1 cellular context compared by ENCODE assay signal in the genomic region with DNA sequence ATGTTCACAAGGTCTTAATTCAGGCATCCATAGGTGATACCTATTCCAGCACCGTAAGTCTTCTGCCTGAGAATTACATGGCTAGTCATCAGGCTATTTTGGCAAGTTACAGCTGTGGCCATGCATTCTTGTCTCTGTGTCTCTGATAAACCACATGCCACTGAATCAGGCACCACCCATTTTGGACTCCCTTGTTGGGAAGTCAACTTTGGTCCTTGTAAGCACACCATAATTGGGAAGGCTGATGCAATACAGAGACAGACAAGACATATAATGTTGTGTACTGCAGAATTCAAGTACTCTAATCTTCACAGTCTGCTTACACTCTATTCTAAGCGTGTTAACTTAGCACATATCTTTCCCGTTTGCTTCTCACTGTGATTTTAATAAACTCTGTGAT.
TF ChIP-seq lines count a peak whose summit lies in the region.

No MANE protein-coding gene starts in this region.

TF ChIP-seq in K562, 482 proteins besides CTCF, POLR2A, EP300 and RAD21 (continued from another document and continues in another):
- TF ChIP-seq, protein P1, sequence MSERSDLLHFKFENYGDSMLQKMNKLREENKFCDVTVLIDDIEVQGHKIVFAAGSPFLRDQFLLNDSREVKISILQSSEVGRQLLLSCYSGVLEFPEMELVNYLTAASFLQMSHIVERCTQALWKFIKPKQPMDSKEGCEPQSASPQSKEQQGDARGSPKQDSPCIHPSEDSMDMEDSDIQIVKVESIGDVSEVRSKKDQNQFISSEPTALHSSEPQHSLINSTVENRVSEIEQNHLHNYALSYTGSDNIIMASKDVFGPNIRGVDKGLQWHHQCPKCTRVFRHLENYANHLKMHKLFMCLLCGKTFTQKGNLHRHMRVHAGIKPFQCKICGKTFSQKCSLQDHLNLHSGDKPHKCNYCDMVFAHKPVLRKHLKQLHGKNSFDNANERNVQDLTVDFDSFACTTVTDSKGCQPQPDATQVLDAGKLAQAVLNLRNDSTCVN (CRISPR knock-in tag; IDR thresholded peaks at IDR 0.05), result no peak
- TF ChIP-seq CBFB (CRISPR knock-in tag; IDR thresholded peaks at IDR 0.05) (no peak), ZNF766 (CRISPR knock-in tag; conservative IDR thresholded peaks at IDR 0.05) (peak; percentile 88), SRF (CRISPR knock-in tag; IDR thresholded peaks at IDR 0.05) (peak in 1 of 2 experiments; percentile 85; a peak in 2 of 4 replicates), MGA (IDR thresholded peaks at IDR 0.05) (peak; percentile 28; the same call in 1 of the 2 replicates), NEUROD1 (IDR thresholded peaks at IDR 0.05; ENCODE audit: borderline replicate concordance, low read depth, low read length, partially characterized antibody) (no peak), ZBTB12 (CRISPR knock-in tag; IDR thresholded peaks at IDR 0.05) (no peak), BRD4 (IDR thresholded peaks at IDR 0.05) (no peak), CHCHD3 (CRISPR knock-in tag; IDR thresholded peaks at IDR 0.05) (no peak), CEBPG (CRISPR knock-in tag; IDR thresholded peaks at IDR 0.05) (peak; percentile 80), CEBPG (tag; conservative IDR thresholded peaks at IDR 0.05 in 1 of 2, IDR thresholded peaks at IDR 0.05 in 1 of 2) (peak; percentile 83 to 93), POLR2H (tag; IDR thresholded peaks at IDR 0.05; ENCODE audit: low read depth) (0 out of 2 replicates have a peak, but pooled peaks have one; percentile 11), SMARCB1 (IDR thresholded peaks at IDR 0.05; ENCODE audit: insufficient read length, low read depth) (no peak), PPARD (CRISPR knock-in tag; IDR thresholded peaks at IDR 0.05) (no peak), ATF7 (IDR thresholded peaks at IDR 0.05) (peak; percentile 62; the same call in 1 of the 2 replicates), SMARCA5 (IDR thresholded peaks at IDR 0.05) (no peak), ZNF583 (CRISPR knock-in tag; IDR thresholded peaks at IDR 0.05) (no peak), ETV1 (tag; conservative IDR thresholded peaks at IDR 0.05; ENCODE audit: low read depth) (no peak), FOXA3 (CRISPR knock-in tag; conservative IDR thresholded peaks at IDR 0.05 in 1 of 2, IDR thresholded peaks at IDR 0.05 in 1 of 2) (no peak), ZBTB8A (IDR thresholded peaks at IDR 0.05; ENCODE audit: partially characterized antibody) (no peak), FOXJ2 (tag; IDR thresholded peaks at IDR 0.05) (peak; percentile 74; the same call in 1 of the 2 replicates), FOXJ3 (CRISPR knock-in tag; IDR thresholded peaks at IDR 0.05) (no peak), SOX6 (IDR thresholded peaks at IDR 0.05) (peak; percentile 25; the same call in 1 of the 2 replicates), NR1H2 (CRISPR knock-in tag; IDR thresholded peaks at IDR 0.05) (no peak), ZNF253 (CRISPR knock-in tag; conservative IDR thresholded peaks at IDR 0.05) (no peak), ATF4 (CRISPR knock-in tag; IDR thresholded peaks at IDR 0.05) (peak; percentile 96), NUFIP1 (IDR thresholded peaks at IDR 0.05; ENCODE audit: partially characterized antibody) (no peak), ZNF449 (CRISPR knock-in tag; IDR thresholded peaks at IDR 0.05) (no peak), SREBF1 (IDR thresholded peaks at IDR 0.05; ENCODE audit: borderline replicate concordance, low read depth, low read length) (no peak)
- TF ChIP-seq, protein P2, sequence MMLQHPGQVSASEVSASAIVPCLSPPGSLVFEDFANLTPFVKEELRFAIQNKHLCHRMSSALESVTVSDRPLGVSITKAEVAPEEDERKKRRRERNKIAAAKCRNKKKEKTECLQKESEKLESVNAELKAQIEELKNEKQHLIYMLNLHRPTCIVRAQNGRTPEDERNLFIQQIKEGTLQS (IDR thresholded peaks at IDR 0.05), result peak; percentile 82
- TF ChIP-seq, protein P2 (CRISPR knock-in tag; conservative IDR thresholded peaks at IDR 0.05), result no peak
- TF ChIP-seq, protein P3, sequence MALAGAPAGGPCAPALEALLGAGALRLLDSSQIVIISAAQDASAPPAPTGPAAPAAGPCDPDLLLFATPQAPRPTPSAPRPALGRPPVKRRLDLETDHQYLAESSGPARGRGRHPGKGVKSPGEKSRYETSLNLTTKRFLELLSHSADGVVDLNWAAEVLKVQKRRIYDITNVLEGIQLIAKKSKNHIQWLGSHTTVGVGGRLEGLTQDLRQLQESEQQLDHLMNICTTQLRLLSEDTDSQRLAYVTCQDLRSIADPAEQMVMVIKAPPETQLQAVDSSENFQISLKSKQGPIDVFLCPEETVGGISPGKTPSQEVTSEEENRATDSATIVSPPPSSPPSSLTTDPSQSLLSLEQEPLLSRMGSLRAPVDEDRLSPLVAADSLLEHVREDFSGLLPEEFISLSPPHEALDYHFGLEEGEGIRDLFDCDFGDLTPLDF (CRISPR knock-in tag; IDR thresholded peaks at IDR 0.05), result no peak
- TF ChIP-seq, protein P4, sequence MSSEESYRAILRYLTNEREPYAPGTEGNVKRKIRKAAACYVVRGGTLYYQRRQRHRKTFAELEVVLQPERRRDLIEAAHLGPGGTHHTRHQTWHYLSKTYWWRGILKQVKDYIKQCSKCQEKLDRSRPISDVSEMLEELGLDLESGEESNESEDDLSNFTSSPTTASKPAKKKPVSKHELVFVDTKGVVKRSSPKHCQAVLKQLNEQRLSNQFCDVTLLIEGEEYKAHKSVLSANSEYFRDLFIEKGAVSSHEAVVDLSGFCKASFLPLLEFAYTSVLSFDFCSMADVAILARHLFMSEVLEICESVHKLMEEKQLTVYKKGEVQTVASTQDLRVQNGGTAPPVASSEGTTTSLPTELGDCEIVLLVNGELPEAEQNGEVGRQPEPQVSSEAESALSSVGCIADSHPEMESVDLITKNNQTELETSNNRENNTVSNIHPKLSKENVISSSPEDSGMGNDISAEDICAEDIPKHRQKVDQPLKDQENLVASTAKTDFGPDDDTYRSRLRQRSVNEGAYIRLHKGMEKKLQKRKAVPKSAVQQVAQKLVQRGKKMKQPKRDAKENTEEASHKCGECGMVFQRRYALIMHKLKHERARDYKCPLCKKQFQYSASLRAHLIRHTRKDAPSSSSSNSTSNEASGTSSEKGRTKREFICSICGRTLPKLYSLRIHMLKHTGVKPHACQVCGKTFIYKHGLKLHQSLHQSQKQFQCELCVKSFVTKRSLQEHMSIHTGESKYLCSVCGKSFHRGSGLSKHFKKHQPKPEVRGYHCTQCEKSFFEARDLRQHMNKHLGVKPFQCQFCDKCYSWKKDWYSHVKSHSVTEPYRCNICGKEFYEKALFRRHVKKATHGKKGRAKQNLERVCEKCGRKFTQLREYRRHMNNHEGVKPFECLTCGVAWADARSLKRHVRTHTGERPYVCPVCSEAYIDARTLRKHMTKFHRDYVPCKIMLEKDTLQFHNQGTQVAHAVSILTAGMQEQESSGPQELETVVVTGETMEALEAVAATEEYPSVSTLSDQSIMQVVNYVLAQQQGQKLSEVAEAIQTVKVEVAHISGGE (CRISPR knock-in tag; IDR thresholded peaks at IDR 0.05), result no peak
- TF ChIP-seq, protein P5, sequence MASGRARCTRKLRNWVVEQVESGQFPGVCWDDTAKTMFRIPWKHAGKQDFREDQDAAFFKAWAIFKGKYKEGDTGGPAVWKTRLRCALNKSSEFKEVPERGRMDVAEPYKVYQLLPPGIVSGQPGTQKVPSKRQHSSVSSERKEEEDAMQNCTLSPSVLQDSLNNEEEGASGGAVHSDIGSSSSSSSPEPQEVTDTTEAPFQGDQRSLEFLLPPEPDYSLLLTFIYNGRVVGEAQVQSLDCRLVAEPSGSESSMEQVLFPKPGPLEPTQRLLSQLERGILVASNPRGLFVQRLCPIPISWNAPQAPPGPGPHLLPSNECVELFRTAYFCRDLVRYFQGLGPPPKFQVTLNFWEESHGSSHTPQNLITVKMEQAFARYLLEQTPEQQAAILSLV (tag; IDR thresholded peaks at IDR 0.05), result 0 out of 2 replicates have a peak, but pooled peaks have one; percentile 66
